In genomic region chr12:120211904-120212283, GRCh38 we compare ENCODE assay signal across 18 cellular contexts. TPM values are rescaled to one million over a fixed set of nuclear protein-coding genes. Genes with fewer than 3 reads are reported as not detected.
A peak's percentile ranks its signal among the peaks of the same experiment; 100 is the strongest.
DNase-seq lines count a peak whose midpoint lies in the region; ATAC-seq and TF ChIP-seq lines count a peak whose summit lies in the region.
"Had no signal": no experiment of that assay in that cellular context is flagged by ENCODE, and none has a peak within 500 bp of the region (broad histone marks: within the 10 kb centered on the region; RNA-seq: fewer than 3 reads in every experiment).

No MANE protein-coding gene starts in this region.

- peak overlapping the region; percentile 50 to 90 for H3K27ac Mint-ChIP-seq in stimulated activated naive CD8-positive, alpha-beta T cell treated with anti-CD3 and anti-CD28 coated beads, Interleukin-15, amount 100 ng/mL, for 72 hours
- no peak overlapping the region for H3K27ac Mint-ChIP-seq in central memory CD8-positive, alpha-beta T cell (ENCODE audit: low read depth)
- H3K27ac Mint-ChIP-seq in natural killer cell: peak overlapping the region; percentile 67 to 72
- H3K27ac Mint-ChIP-seq: B cell had no signal

- no peaks in the 10 kb centered on the region for H3K27me3 Mint-ChIP-seq in stimulated activated naive CD8-positive, alpha-beta T cell treated with anti-CD3 and anti-CD28 coated beads, Interleukin-15, amount 100 ng/mL, for 72 hours
- no peaks in the 10 kb centered on the region for H3K27me3 Mint-ChIP-seq in central memory CD8-positive, alpha-beta T cell
- no peaks in the 10 kb centered on the region for H3K27me3 Mint-ChIP-seq in natural killer cell (ENCODE audit: low read depth in 2 of 2)
- H3K27me3 Mint-ChIP-seq: B cell; CD4-positive, alpha-beta memory T cell had no signal

- no peak overlapping the region for H3K4me3 ChIP-seq in WERI-Rb-1 (ENCODE audit: low read depth, low read length)

- no peaks in the 10 kb centered on the region for H3K9me3 Mint-ChIP-seq in stimulated activated naive CD8-positive, alpha-beta T cell treated with anti-CD3 and anti-CD28 coated beads, Interleukin-15, amount 100 ng/mL, for 72 hours
- H3K9me3 Mint-ChIP-seq in central memory CD8-positive, alpha-beta T cell: no peaks in the 10 kb centered on the region
- H3K9me3 Mint-ChIP-seq in natural killer cell: no peaks in the 10 kb centered on the region
- H3K9me3 Mint-ChIP-seq: CD4-positive, alpha-beta memory T cell had no signal

- no peak for ATAC-seq in stimulated activated naive CD8-positive, alpha-beta T cell treated with anti-CD3 and anti-CD28 coated beads, Interleukin-15, amount 100 ng/mL, for 72 hours
- ATAC-seq in stimulated activated naive CD8-positive, alpha-beta T cell treated with anti-CD3 and anti-CD28 coated beads, Interleukin-15, Interleukin-2, amounts not matched to agents 100 U/mL and 50 U/mL, for 24 hours: no peak
- ATAC-seq in central memory CD8-positive, alpha-beta T cell (replicated peaks; ENCODE audit: extremely low read depth, poor library complexity, severe bottlenecking): no peak
- ATAC-seq in natural killer cell (no peak), HG03135 (IDR thresholded peaks at IDR 0.05; ENCODE audit: unreplicated experiment) (no peak), GM18498 (IDR thresholded peaks at IDR 0.05; ENCODE audit: unreplicated experiment) (no peak)
- ATAC-seq: PC-3, Right ventricle myocardium inferior had no signal

- H3K36me3 ChIP-seq in WERI-Rb-1: peaks cover 37% of the 10 kb centered on the region

- H3K9me3 ChIP-seq in WERI-Rb-1 (ENCODE audit: severe bottlenecking): no peaks in the 10 kb centered on the region

- DNase-seq in stimulated activated naive CD8-positive, alpha-beta T cell treated with anti-CD3 and anti-CD28 coated beads, Interleukin-15, amount 100 ng/mL, for 72 hours: no peak
- no peak for DNase-seq in stimulated activated naive CD8-positive, alpha-beta T cell treated with anti-CD3 and anti-CD28 coated beads, Interleukin-15, Interleukin-2, amounts not matched to agents 100 U/mL and 50 U/mL, for 24 hours
- no peak for DNase-seq in central memory CD8-positive, alpha-beta T cell (ENCODE audit: low spot score in 2 of 2)
- DNase-seq in natural killer cell (no peak), WERI-Rb-1 (no peak), superior temporal gyrus (ENCODE audit: extremely low spot score) (no peak)
- DNase-seq: CD4-positive, alpha-beta memory T cell; DMS79 treated with DMSO at 0.1 percent for 48 hours; KBM-7; NCI-H146; NCI-H2227 treated with DMSO at 0.1 percent for 48 hours; NCI-H526 treated with DMSO at 0.1 percent for 48 hours; NK-92 treated with Interleukin-12 subunit alpha and Interleukin-12 subunit beta, amount 100 ng/mL, for 24 hours; PC-3 had no signal

- no peaks in the 10 kb centered on the region for H3K27me3 ChIP-seq in WERI-Rb-1 (ENCODE audit: insufficient read depth, low read depth, severe bottlenecking)

- peaks cover 14% of the 10 kb centered on the region for H3K4me1 Mint-ChIP-seq in stimulated activated naive CD8-positive, alpha-beta T cell treated with anti-CD3 and anti-CD28 coated beads, Interleukin-15, amount 100 ng/mL, for 72 hours
- peaks cover 9% of the 10 kb centered on the region for H3K4me1 Mint-ChIP-seq in central memory CD8-positive, alpha-beta T cell
- peaks cover 0 to 21% of the 10 kb centered on the region in 2 donors for H3K4me1 Mint-ChIP-seq in natural killer cell
- H3K4me1 Mint-ChIP-seq: B cell; CD4-positive, alpha-beta memory T cell had no signal

- H3K36me3 Mint-ChIP-seq in central memory CD8-positive, alpha-beta T cell (ENCODE audit: insufficient read depth): peaks cover 44% of the 10 kb centered on the region
- H3K36me3 Mint-ChIP-seq in natural killer cell: no peaks in the 10 kb centered on the region

- no peak for TF ChIP-seq CTCF in natural killer cell (IDR thresholded peaks at IDR 0.05)
- TF ChIP-seq CTCF in WERI-Rb-1 (IDR thresholded peaks at IDR 0.05; ENCODE audit: low read depth, low read length): no peak

- intact Hi-C loops in natural killer cell (cut with micrococcal nuclease): no loop called here

- no peak overlapping the region for H3K27ac ChIP-seq in WERI-Rb-1

- H3K4me3 Mint-ChIP-seq in stimulated activated naive CD8-positive, alpha-beta T cell treated with anti-CD3 and anti-CD28 coated beads, Interleukin-15, amount 100 ng/mL, for 72 hours: no peak overlapping the region
- H3K4me3 Mint-ChIP-seq in central memory CD8-positive, alpha-beta T cell: peak overlapping the region; percentile 6
- H3K4me3 Mint-ChIP-seq in natural killer cell: no peak overlapping the region
- H3K4me3 Mint-ChIP-seq: B cell had no signal

RNA-seq across cellular contexts. Expression of gene RPLP0, which starts 11.0 kb away (rescaled TPM):
- total RNA-seq in natural killer cell: 100 to 1,000 TPM; 587 to 791 (median 689) TPM

RNA-seq across cellular contexts. Expression of gene GCN1, which starts 17.4 kb away (rescaled TPM):
- 100 to 1,000 TPM; 119 to 141 (median 120) TPM for total RNA-seq in natural killer cell

RNA-seq across cellular contexts. Expression of gene PXN, which starts 53.6 kb away (rescaled TPM):
- 100 to 1,000 TPM; 436 to 504 (median 478) TPM for total RNA-seq in natural killer cell
